ENCODE assay signal across 8 cellular contexts in genomic region chr2:58240938-58241755, GRCh38. TPM values are rescaled to one million over a fixed set of nuclear protein-coding genes. Genes with fewer than 3 reads are reported as not detected.
DNase-seq lines count a peak whose midpoint lies in the region; ATAC-seq and TF ChIP-seq lines count a peak whose summit lies in the region.

Gene FANCL, minus strand, starts transcription at chr2:58241325. Its CDS starts 12 bp downstream, at chr2:58241313.

- H3K27ac ChIP-seq in caudate nucleus (ENCODE audit: low read depth, low read length) = peak within 1 kb of the TSS; percentile 97

- H3K4me1 Mint-ChIP-seq in WTC11 = peaks cover 58% of the 10 kb centered on the region

- peak; percentile 89 for TF ChIP-seq POLR2A in GM18951 (IDR thresholded peaks at IDR 0.05; ENCODE audit: extremely low read depth, insufficient read depth, insufficient read length)

- CTCF ChIA-PET in WTC11 (lab: Charles Lee) = interaction anchor here (1.1 to 1.2 kb wide), 2 partner anchors 207 to 481 kb away, joined by 5 to 6 read pairs; no protein-coding TSS in a partner anchor

- H3K27ac Mint-ChIP-seq in WTC11 = peak within 1 kb of the TSS; percentile 98

- peak within 1 kb of the TSS; percentile 95 for H3K4me3 ChIP-seq in AG09309 (ENCODE audit: control insufficient read depth, low read depth, low read length)

- H3K27me3 Mint-ChIP-seq in WTC11 (ENCODE audit: low read depth) = no peaks in the 10 kb centered on the region

- H3K9me3 Mint-ChIP-seq in WTC11 = no peaks in the 10 kb centered on the region

- in situ Hi-C loops in GM18951 (cut with MboI; ENCODE audit: low sequenced_read_pairs, unreplicated experiment) = no loop called here

- POLR2A ChIA-PET in WTC11 (lab: Charles Lee) = no interaction called here

- TF ChIP-seq CTCF in AG09309 (IDR thresholded peaks at IDR 0.05; ENCODE audit: control insufficient read depth, insufficient read depth, low read depth, low read length, missing control alignments) (no peak), WTC11 (IDR thresholded peaks at IDR 0.05) (no peak)

- H3K4me3 Mint-ChIP-seq in WTC11 = peak within 1 kb of the TSS; percentile 94

- peak; percentile 77 for ATAC-seq in HG03175 (IDR thresholded peaks at IDR 0.05; ENCODE audit: unreplicated experiment)
- ATAC-seq in WTC11 = peak; percentile 88

- H3K36me3 Mint-ChIP-seq in WTC11 = no peaks in the 10 kb centered on the region; the same call in 1 of the 2 replicates

- DNase-seq in AG09309 (ENCODE audit: low read depth) = peak; percentile 17
- peak; percentile 96 for DNase-seq in NCI-H2227 treated with DMSO at 0.1 percent for 48 hours (lab: John Stamatoyannopoulos, UW)
- DNase-seq in WTC11 (ENCODE audit: low spot score) = peak; percentile 95
- peak in 60 of 61 donors; percentile 26 to 93 (median 82) for DNase-seq in caudate nucleus (lab: John Stamatoyannopoulos, UW)
- DNase-seq in inferior parietal cortex (ENCODE audit: extremely low spot score) = peak; percentile 92
- peak; percentile 62 for DNase-seq in smooth muscle cell of the brain vasculature (ENCODE audit: low read depth, low spot score)

TF ChIP-seq in WTC11, 78 proteins besides CTCF, POLR2A, EP300 and RAD21 (continues in another document):
- peak; percentile 60; the same call in 1 of the 2 replicates for TF ChIP-seq TEAD4 (CRISPR knock-in tag; IDR thresholded peaks at IDR 0.05)
- peak; percentile 100 for TF ChIP-seq E2F5 (CRISPR knock-in tag; IDR thresholded peaks at IDR 0.05)
- peak; percentile 83 for TF ChIP-seq ETV6 (CRISPR knock-in tag; IDR thresholded peaks at IDR 0.05)
- TF ChIP-seq ZNF416 (CRISPR knock-in tag; IDR thresholded peaks at IDR 0.05) = no peak
- TF ChIP-seq ZNF263 (CRISPR knock-in tag; IDR thresholded peaks at IDR 0.05; ENCODE audit: low read depth) = no peak
- no peak for TF ChIP-seq ELF4 (CRISPR knock-in tag; IDR thresholded peaks at IDR 0.05; ENCODE audit: low read depth)
- TF ChIP-seq, protein P1, sequence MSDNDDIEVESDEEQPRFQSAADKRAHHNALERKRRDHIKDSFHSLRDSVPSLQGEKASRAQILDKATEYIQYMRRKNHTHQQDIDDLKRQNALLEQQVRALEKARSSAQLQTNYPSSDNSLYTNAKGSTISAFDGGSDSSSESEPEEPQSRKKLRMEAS (CRISPR knock-in tag; IDR thresholded peaks at IDR 0.05) = peak; percentile 95
- peak; percentile 58; the same call in 1 of the 2 replicates for TF ChIP-seq ZNF232 (CRISPR knock-in tag; IDR thresholded peaks at IDR 0.05)
- TF ChIP-seq, protein P2, sequence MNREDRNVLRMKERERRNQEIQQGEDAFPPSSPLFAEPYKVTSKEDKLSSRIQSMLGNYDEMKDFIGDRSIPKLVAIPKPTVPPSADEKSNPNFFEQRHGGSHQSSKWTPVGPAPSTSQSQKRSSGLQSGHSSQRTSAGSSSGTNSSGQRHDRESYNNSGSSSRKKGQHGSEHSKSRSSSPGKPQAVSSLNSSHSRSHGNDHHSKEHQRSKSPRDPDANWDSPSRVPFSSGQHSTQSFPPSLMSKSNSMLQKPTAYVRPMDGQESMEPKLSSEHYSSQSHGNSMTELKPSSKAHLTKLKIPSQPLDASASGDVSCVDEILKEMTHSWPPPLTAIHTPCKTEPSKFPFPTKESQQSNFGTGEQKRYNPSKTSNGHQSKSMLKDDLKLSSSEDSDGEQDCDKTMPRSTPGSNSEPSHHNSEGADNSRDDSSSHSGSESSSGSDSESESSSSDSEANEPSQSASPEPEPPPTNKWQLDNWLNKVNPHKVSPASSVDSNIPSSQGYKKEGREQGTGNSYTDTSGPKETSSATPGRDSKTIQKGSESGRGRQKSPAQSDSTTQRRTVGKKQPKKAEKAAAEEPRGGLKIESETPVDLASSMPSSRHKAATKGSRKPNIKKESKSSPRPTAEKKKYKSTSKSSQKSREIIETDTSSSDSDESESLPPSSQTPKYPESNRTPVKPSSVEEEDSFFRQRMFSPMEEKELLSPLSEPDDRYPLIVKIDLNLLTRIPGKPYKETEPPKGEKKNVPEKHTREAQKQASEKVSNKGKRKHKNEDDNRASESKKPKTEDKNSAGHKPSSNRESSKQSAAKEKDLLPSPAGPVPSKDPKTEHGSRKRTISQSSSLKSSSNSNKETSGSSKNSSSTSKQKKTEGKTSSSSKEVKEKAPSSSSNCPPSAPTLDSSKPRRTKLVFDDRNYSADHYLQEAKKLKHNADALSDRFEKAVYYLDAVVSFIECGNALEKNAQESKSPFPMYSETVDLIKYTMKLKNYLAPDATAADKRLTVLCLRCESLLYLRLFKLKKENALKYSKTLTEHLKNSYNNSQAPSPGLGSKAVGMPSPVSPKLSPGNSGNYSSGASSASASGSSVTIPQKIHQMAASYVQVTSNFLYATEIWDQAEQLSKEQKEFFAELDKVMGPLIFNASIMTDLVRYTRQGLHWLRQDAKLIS (CRISPR knock-in tag; IDR thresholded peaks at IDR 0.05; ENCODE audit: borderline replicate concordance) = peak; percentile 90
- peak; percentile 93; the same call in 1 of the 2 replicates for TF ChIP-seq NFE2L1 (CRISPR knock-in tag; IDR thresholded peaks at IDR 0.05)
- 0 out of 2 replicates have a peak, but pooled peaks have one; percentile 53 for TF ChIP-seq CREB1 (CRISPR knock-in tag; IDR thresholded peaks at IDR 0.05)
- TF ChIP-seq, protein P3, sequence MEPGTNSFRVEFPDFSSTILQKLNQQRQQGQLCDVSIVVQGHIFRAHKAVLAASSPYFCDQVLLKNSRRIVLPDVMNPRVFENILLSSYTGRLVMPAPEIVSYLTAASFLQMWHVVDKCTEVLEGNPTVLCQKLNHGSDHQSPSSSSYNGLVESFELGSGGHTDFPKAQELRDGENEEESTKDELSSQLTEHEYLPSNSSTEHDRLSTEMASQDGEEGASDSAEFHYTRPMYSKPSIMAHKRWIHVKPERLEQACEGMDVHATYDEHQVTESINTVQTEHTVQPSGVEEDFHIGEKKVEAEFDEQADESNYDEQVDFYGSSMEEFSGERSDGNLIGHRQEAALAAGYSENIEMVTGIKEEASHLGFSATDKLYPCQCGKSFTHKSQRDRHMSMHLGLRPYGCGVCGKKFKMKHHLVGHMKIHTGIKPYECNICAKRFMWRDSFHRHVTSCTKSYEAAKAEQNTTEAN (CRISPR knock-in tag; IDR thresholded peaks at IDR 0.05) = 0 out of 2 replicates have a peak, but pooled peaks have one; percentile 14
- TF ChIP-seq, protein P4, sequence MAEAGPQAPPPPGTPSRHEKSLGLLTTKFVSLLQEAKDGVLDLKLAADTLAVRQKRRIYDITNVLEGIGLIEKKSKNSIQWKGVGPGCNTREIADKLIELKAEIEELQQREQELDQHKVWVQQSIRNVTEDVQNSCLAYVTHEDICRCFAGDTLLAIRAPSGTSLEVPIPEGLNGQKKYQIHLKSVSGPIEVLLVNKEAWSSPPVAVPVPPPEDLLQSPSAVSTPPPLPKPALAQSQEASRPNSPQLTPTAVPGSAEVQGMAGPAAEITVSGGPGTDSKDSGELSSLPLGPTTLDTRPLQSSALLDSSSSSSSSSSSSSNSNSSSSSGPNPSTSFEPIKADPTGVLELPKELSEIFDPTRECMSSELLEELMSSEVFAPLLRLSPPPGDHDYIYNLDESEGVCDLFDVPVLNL (CRISPR knock-in tag; IDR thresholded peaks at IDR 0.05; ENCODE audit: borderline replicate concordance, low read depth) = peak; percentile 98
- no peak for TF ChIP-seq ZNF121 (CRISPR knock-in tag; IDR thresholded peaks at IDR 0.05)
- no peak for TF ChIP-seq RELA (CRISPR knock-in tag; IDR thresholded peaks at IDR 0.05; ENCODE audit: borderline replicate concordance)
- TF ChIP-seq MYBL2 (CRISPR knock-in tag; IDR thresholded peaks at IDR 0.05) = peak; percentile 80; the same call in 1 of the 2 replicates
- peak; percentile 54; the same call in 1 of the 2 replicates for TF ChIP-seq FOXK1 (CRISPR knock-in tag; IDR thresholded peaks at IDR 0.05)
- peak; percentile 44; the same call in 1 of the 2 replicates for TF ChIP-seq USF1 (CRISPR knock-in tag; IDR thresholded peaks at IDR 0.05)
- TF ChIP-seq ZNF423 (CRISPR knock-in tag; IDR thresholded peaks at IDR 0.05) = no peak
- peak; percentile 76; the same call in 1 of the 2 replicates for TF ChIP-seq FOXP1 (CRISPR knock-in tag; IDR thresholded peaks at IDR 0.05; ENCODE audit: borderline replicate concordance)
- TF ChIP-seq TEAD1 (CRISPR knock-in tag; IDR thresholded peaks at IDR 0.05) = peak; percentile 65; the same call in 1 of the 2 replicates
- no peak for TF ChIP-seq KAT7 (CRISPR knock-in tag; IDR thresholded peaks at IDR 0.05; ENCODE audit: borderline replicate concordance)

RNA-seq across cellular contexts. Expression of gene FANCL, which starts in this region (rescaled TPM):
- 38.8 to 44.4 TPM (median 41.5 TPM) in 3 replicates for total RNA-seq in WTC11 (2021)

Comparison
In these comparisons a context has a peak if more than half of its experiments do, and no peak if none do; other contexts are left out.
1. Peak in every context shown above with its lines: DNase-seq, ATAC-seq, H3K4me3 ChIP-seq and H3K27ac ChIP-seq.
2. DNase-seq: peak in every context shown above with its lines; median percentile 96 in NCI-H2227 treated with DMSO at 0.1 percent for 48 hours; 95 in WTC11; 92 in inferior parietal cortex; 82 in caudate nucleus; 62 in smooth muscle cell of the brain vasculature; 17 in AG09309.